In the genomic region with DNA sequence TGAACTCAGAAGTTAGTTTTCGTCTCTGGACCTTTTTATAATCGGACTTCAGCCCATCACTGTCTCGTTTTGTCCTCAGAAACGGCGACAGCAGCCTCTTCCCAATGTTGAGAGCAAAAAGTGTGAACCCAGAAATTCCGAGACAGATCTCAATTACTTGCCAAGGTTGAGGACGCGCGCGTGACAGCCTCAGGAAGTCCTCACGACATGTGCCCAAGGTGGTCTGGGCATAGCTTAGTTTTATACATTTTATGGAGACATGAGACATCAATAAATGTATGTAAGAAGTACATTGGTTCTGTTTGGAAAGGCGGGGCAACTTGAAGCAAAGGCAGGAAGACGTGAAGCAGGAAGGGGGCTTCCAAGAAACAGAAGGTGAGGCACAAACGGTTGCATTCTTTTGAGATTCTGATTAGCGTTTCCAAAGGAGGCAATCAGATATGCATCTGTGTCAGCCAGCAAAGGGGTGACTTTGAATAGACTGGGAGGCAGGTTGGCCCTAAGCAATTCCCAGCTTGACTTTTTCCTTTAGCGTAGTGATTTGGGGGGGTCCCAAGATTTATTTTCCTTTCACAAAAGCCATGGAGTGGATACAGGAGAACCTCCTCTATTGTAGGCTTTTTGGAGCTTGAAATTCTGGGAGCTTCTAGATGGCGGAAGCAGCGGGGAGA, we compare ENCODE assay signal across 1 cellular context.
TF ChIP-seq lines count a peak whose summit lies in the region.

No MANE protein-coding gene starts in this region.

TF ChIP-seq in K562, 482 proteins besides CTCF, POLR2A, EP300 and RAD21 (continues in another document):
- TF ChIP-seq, protein P1, sequence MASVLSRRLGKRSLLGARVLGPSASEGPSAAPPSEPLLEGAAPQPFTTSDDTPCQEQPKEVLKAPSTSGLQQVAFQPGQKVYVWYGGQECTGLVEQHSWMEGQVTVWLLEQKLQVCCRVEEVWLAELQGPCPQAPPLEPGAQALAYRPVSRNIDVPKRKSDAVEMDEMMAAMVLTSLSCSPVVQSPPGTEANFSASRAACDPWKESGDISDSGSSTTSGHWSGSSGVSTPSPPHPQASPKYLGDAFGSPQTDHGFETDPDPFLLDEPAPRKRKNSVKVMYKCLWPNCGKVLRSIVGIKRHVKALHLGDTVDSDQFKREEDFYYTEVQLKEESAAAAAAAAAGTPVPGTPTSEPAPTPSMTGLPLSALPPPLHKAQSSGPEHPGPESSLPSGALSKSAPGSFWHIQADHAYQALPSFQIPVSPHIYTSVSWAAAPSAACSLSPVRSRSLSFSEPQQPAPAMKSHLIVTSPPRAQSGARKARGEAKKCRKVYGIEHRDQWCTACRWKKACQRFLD (CRISPR knock-in tag; IDR thresholded peaks at IDR 0.05) = peak; percentile 69; the same call in 1 of the 2 replicates
- TF ChIP-seq POLR2B (IDR thresholded peaks at IDR 0.05; ENCODE audit: low read depth, partially characterized antibody) (peak; percentile 77), U2AF1 (optimal IDR thresholded peaks at IDR 0.05; ENCODE audit: low read depth, low read length) (no peak), ATF7 (IDR thresholded peaks at IDR 0.05) (peak; percentile 6; the same call in 1 of the 2 replicates), SAP30 (IDR thresholded peaks at IDR 0.05; ENCODE audit: borderline replicate concordance, insufficient read depth, low read depth, low read length, poor library complexity, severe bottlenecking) (peak; percentile 15), ZNF347 (CRISPR knock-in tag; IDR thresholded peaks at IDR 0.05; ENCODE audit: low read depth) (no peak), RNF2 (IDR thresholded peaks at IDR 0.05) (no peak; the same call in 1 of the 2 replicates), PHF8 (IDR thresholded peaks at IDR 0.05; ENCODE audit: borderline replicate concordance, low read length) (peak; percentile 34; the same call in 1 of the 2 replicates), THRAP3 (IDR thresholded peaks at IDR 0.05; ENCODE audit: borderline replicate concordance) (0 out of 2 replicates have a peak, but pooled peaks have one; percentile 63), ZNF589 (CRISPR knock-in tag; IDR thresholded peaks at IDR 0.05; ENCODE audit: low read depth) (peak; percentile 68; the same call in 1 of the 2 replicates), ZNF3 (CRISPR knock-in tag; IDR thresholded peaks at IDR 0.05) (no peak), NEUROD1 (IDR thresholded peaks at IDR 0.05; ENCODE audit: borderline replicate concordance, low read depth, low read length, partially characterized antibody) (peak; percentile 12), HDGF (IDR thresholded peaks at IDR 0.05) (0 out of 2 replicates have a peak, but pooled peaks have one; percentile 71), LCOR (CRISPR knock-in tag; IDR thresholded peaks at IDR 0.05) (no peak), PML (IDR thresholded peaks at IDR 0.05; ENCODE audit: low read length) (peak; percentile 67), MCM2 (IDR thresholded peaks at IDR 0.05; ENCODE audit: low read depth) (no peak), ZNF583 (CRISPR knock-in tag; IDR thresholded peaks at IDR 0.05) (peak; percentile 5; the same call in 1 of the 2 replicates), GTF2E2 (tag; IDR thresholded peaks at IDR 0.05) (peak; percentile 82; the same call in 1 of the 2 replicates), SIX5 (IDR thresholded peaks at IDR 0.05; ENCODE audit: borderline replicate concordance in 1 of 2, insufficient read depth in 1 of 2, low read depth in 1 of 2, low read length in 2 of 2) (no peak), ZBTB17 (CRISPR knock-in tag; IDR thresholded peaks at IDR 0.05) (no peak), SMARCC2 (IDR thresholded peaks at IDR 0.05; ENCODE audit: low read depth) (no peak), GATAD2B (IDR thresholded peaks at IDR 0.05; ENCODE audit: borderline replicate concordance) (no peak), ARID2 (IDR thresholded peaks at IDR 0.05) (no peak), GATAD2A (IDR thresholded peaks at IDR 0.05) (no peak), MYC (IDR thresholded peaks at IDR 0.05; ENCODE audit: low read depth, low read length) (peak; percentile 25; the same call in 1 of the 2 replicates), MYC (CRISPR knock-in tag; IDR thresholded peaks at IDR 0.05; ENCODE audit: borderline replicate concordance, low read depth) (no peak), KLF16 (IDR thresholded peaks at IDR 0.05) (peak; percentile 4; the same call in 1 of the 2 replicates), FOXJ2 (tag; IDR thresholded peaks at IDR 0.05) (0 out of 2 replicates have a peak, but pooled peaks have one; percentile 10)
- TF ChIP-seq, protein P2, sequence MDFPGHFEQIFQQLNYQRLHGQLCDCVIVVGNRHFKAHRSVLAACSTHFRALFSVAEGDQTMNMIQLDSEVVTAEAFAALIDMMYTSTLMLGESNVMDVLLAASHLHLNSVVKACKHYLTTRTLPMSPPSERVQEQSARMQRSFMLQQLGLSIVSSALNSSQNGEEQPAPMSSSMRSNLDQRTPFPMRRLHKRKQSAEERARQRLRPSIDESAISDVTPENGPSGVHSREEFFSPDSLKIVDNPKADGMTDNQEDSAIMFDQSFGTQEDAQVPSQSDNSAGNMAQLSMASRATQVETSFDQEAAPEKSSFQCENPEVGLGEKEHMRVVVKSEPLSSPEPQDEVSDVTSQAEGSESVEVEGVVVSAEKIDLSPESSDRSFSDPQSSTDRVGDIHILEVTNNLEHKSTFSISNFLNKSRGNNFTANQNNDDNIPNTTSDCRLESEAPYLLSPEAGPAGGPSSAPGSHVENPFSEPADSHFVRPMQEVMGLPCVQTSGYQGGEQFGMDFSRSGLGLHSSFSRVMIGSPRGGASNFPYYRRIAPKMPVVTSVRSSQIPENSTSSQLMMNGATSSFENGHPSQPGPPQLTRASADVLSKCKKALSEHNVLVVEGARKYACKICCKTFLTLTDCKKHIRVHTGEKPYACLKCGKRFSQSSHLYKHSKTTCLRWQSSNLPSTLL (IDR thresholded peaks at IDR 0.05) = no peak
- TF ChIP-seq, protein P3, sequence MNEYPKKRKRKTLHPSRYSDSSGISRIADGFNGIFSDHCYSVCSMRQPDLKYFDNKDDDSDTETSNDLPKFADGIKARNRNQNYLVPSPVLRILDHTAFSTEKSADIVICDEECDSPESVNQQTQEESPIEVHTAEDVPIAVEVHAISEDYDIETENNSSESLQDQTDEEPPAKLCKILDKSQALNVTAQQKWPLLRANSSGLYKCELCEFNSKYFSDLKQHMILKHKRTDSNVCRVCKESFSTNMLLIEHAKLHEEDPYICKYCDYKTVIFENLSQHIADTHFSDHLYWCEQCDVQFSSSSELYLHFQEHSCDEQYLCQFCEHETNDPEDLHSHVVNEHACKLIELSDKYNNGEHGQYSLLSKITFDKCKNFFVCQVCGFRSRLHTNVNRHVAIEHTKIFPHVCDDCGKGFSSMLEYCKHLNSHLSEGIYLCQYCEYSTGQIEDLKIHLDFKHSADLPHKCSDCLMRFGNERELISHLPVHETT (CRISPR knock-in tag; conservative IDR thresholded peaks at IDR 0.05 in 1 of 2, IDR thresholded peaks at IDR 0.05 in 1 of 2) = peak in 1 of 2 experiments; percentile 65; a peak in 1 of 4 replicates
- TF ChIP-seq, protein P4, sequence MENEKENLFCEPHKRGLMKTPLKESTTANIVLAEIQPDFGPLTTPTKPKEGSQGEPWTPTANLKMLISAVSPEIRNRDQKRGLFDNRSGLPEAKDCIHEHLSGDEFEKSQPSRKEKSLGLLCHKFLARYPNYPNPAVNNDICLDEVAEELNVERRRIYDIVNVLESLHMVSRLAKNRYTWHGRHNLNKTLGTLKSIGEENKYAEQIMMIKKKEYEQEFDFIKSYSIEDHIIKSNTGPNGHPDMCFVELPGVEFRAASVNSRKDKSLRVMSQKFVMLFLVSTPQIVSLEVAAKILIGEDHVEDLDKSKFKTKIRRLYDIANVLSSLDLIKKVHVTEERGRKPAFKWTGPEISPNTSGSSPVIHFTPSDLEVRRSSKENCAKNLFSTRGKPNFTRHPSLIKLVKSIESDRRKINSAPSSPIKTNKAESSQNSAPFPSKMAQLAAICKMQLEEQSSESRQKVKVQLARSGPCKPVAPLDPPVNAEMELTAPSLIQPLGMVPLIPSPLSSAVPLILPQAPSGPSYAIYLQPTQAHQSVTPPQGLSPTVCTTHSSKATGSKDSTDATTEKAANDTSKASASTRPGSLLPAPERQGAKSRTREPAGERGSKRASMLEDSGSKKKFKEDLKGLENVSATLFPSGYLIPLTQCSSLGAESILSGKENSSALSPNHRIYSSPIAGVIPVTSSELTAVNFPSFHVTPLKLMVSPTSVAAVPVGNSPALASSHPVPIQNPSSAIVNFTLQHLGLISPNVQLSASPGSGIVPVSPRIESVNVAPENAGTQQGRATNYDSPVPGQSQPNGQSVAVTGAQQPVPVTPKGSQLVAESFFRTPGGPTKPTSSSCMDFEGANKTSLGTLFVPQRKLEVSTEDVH (IDR thresholded peaks at IDR 0.05; ENCODE audit: low read depth, partially characterized antibody) = no peak
- TF ChIP-seq, protein P5, sequence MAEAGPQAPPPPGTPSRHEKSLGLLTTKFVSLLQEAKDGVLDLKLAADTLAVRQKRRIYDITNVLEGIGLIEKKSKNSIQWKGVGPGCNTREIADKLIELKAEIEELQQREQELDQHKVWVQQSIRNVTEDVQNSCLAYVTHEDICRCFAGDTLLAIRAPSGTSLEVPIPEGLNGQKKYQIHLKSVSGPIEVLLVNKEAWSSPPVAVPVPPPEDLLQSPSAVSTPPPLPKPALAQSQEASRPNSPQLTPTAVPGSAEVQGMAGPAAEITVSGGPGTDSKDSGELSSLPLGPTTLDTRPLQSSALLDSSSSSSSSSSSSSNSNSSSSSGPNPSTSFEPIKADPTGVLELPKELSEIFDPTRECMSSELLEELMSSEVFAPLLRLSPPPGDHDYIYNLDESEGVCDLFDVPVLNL (CRISPR knock-in tag; IDR thresholded peaks at IDR 0.05; ENCODE audit: low read depth) = 0 out of 2 replicates have a peak, but pooled peaks have one; percentile 59
- TF ChIP-seq, protein P6, sequence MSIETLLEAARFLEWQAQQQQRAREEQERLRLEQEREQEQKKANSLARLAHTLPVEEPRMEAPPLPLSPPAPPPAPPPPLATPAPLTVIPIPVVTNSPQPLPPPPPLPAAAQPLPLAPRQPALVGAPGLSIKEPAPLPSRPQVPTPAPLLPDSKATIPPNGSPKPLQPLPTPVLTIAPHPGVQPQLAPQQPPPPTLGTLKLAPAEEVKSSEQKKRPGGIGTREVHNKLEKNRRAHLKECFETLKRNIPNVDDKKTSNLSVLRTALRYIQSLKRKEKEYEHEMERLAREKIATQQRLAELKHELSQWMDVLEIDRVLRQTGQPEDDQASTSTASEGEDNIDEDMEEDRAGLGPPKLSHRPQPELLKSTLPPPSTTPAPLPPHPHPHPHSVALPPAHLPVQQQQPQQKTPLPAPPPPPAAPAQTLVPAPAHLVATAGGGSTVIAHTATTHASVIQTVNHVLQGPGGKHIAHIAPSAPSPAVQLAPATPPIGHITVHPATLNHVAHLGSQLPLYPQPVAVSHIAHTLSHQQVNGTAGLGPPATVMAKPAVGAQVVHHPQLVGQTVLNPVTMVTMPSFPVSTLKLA (conservative IDR thresholded peaks at IDR 0.05) = peak; percentile 21 to 26; a peak in 2 of 4 replicates
- TF ChIP-seq, protein P7, sequence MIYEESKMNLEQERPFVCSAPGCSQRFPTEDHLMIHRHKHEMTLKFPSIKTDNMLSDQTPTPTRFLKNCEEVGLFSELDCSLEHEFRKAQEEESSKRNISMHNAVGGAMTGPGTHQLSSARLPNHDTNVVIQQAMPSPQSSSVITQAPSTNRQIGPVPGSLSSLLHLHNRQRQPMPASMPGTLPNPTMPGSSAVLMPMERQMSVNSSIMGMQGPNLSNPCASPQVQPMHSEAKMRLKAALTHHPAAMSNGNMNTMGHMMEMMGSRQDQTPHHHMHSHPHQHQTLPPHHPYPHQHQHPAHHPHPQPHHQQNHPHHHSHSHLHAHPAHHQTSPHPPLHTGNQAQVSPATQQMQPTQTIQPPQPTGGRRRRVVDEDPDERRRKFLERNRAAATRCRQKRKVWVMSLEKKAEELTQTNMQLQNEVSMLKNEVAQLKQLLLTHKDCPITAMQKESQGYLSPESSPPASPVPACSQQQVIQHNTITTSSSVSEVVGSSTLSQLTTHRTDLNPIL (CRISPR knock-in tag; IDR thresholded peaks at IDR 0.05) = no peak
- TF ChIP-seq, protein P8, sequence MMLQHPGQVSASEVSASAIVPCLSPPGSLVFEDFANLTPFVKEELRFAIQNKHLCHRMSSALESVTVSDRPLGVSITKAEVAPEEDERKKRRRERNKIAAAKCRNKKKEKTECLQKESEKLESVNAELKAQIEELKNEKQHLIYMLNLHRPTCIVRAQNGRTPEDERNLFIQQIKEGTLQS (IDR thresholded peaks at IDR 0.05) = no peak
- TF ChIP-seq, protein P8 (CRISPR knock-in tag; conservative IDR thresholded peaks at IDR 0.05) = 0 out of 2 replicates have a peak, but pooled peaks have one; percentile 18
- TF ChIP-seq, protein P9, sequence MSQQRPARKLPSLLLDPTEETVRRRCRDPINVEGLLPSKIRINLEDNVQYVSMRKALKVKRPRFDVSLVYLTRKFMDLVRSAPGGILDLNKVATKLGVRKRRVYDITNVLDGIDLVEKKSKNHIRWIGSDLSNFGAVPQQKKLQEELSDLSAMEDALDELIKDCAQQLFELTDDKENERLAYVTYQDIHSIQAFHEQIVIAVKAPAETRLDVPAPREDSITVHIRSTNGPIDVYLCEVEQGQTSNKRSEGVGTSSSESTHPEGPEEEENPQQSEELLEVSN (IDR thresholded peaks at IDR 0.05; ENCODE audit: borderline replicate concordance in 1 of 2, extremely low read depth in 1 of 2, insufficient read depth in 1 of 2, insufficient read length in 1 of 2, low read depth in 1 of 2, low read length in 1 of 2, poor library complexity in 1 of 2, severe bottlenecking in 1 of 2) = no peak
- TF ChIP-seq, protein P10, sequence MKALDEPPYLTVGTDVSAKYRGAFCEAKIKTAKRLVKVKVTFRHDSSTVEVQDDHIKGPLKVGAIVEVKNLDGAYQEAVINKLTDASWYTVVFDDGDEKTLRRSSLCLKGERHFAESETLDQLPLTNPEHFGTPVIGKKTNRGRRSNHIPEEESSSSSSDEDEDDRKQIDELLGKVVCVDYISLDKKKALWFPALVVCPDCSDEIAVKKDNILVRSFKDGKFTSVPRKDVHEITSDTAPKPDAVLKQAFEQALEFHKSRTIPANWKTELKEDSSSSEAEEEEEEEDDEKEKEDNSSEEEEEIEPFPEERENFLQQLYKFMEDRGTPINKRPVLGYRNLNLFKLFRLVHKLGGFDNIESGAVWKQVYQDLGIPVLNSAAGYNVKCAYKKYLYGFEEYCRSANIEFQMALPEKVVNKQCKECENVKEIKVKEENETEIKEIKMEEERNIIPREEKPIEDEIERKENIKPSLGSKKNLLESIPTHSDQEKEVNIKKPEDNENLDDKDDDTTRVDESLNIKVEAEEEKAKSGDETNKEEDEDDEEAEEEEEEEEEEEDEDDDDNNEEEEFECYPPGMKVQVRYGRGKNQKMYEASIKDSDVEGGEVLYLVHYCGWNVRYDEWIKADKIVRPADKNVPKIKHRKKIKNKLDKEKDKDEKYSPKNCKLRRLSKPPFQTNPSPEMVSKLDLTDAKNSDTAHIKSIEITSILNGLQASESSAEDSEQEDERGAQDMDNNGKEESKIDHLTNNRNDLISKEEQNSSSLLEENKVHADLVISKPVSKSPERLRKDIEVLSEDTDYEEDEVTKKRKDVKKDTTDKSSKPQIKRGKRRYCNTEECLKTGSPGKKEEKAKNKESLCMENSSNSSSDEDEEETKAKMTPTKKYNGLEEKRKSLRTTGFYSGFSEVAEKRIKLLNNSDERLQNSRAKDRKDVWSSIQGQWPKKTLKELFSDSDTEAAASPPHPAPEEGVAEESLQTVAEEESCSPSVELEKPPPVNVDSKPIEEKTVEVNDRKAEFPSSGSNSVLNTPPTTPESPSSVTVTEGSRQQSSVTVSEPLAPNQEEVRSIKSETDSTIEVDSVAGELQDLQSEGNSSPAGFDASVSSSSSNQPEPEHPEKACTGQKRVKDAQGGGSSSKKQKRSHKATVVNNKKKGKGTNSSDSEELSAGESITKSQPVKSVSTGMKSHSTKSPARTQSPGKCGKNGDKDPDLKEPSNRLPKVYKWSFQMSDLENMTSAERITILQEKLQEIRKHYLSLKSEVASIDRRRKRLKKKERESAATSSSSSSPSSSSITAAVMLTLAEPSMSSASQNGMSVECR (CRISPR knock-in tag; IDR thresholded peaks at IDR 0.05) = no peak
